ENCODE assay signal across 18 cellular contexts in genomic region chr2:189088566-189089225, GRCh38.
"Had no signal": no experiment of that assay in that cellular context is flagged by ENCODE, and none has a peak within 500 bp of the region (broad histone marks: within the 10 kb centered on the region; RNA-seq: fewer than 3 reads in every experiment).

No MANE protein-coding gene starts in this region.

- H3K27ac Mint-ChIP-seq: activated T-helper 17 cell treated with anti-CD3 and anti-CD28 coated beads, Interleukin-2, amount 50 U/mL, for 72 hours; effector memory CD8-positive, alpha-beta T cell; naive thymus-derived CD4-positive, alpha-beta T cell had no signal

- DNase-seq: activated naive CD4-positive, alpha-beta T cell treated with Interleukin-2 at 50 U/mL for 16 hours; activated T-cell treated with anti-CD3 and anti-CD28 coated beads for 4 hours; dermis blood vessel endothelial cell; effector memory CD8-positive, alpha-beta T cell; gastrocnemius medialis; heart right ventricle; naive thymus-derived CD4-positive, alpha-beta T cell; posterior cingulate gyrus; retina; stimulated activated CD4-positive, alpha-beta T cell treated with anti-CD3 and anti-CD28 coated beads, Interleukin-4, amount 100 ng/mL, for 24 hours; stimulated activated naive CD4-positive, alpha-beta T cell treated with Interleukin-2 at 50 U/mL for 16 hours; T-helper 9 cell; transverse colon had no signal

- H3K27me3 ChIP-seq: ascending aorta, gastrocnemius medialis, heart right ventricle, transverse colon had no signal

- H3K36me3 ChIP-seq: gastrocnemius medialis had no signal

- H3K9me3 Mint-ChIP-seq: activated T-helper 17 cell treated with anti-CD3 and anti-CD28 coated beads, Interleukin-2, amount 50 U/mL, for 72 hours; effector memory CD8-positive, alpha-beta T cell; naive thymus-derived CD4-positive, alpha-beta T cell had no signal

- H3K4me3 ChIP-seq: ascending aorta, gastrocnemius medialis, heart right ventricle, skin epidermis, transverse colon had no signal

- H3K27ac ChIP-seq: ascending aorta, gastrocnemius medialis, heart right ventricle, transverse colon had no signal

- FAIRE-seq: bronchial epithelial cell, islet of Langerhans had no signal

- H3K27me3 Mint-ChIP-seq: activated T-helper 17 cell treated with anti-CD3 and anti-CD28 coated beads, Interleukin-2, amount 50 U/mL, for 72 hours; effector memory CD8-positive, alpha-beta T cell had no signal

- H3K9me3 ChIP-seq: ascending aorta, gastrocnemius medialis, heart right ventricle, transverse colon had no signal

- H3K4me3 Mint-ChIP-seq: activated T-helper 17 cell treated with anti-CD3 and anti-CD28 coated beads, Interleukin-2, amount 50 U/mL, for 72 hours; effector memory CD8-positive, alpha-beta T cell; naive thymus-derived CD4-positive, alpha-beta T cell had no signal
